Comparison of ENCODE assay signal across 36 cellular contexts in the genomic region with DNA sequence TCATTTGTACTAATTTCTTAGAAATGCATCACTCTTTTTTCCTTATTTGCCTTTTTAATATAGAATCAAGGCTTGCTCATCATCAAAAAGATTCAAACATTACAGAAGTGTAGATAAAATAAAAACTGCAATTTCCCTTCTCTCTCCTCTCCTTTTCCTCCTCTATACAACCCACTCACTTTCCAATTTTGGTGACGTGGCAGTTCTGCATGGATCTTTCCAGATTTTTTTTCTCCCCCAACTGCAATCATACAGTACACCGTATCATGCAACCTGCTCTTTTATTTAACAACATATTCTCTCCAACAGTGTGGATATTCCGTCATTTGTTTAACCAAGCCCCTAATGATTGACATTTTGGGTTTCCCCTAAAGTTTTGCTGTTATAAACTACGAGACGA.
"Had no signal": no experiment of that assay in that cellular context is flagged by ENCODE, and none has a peak within 500 bp of the region (broad histone marks: within the 10 kb centered on the region; RNA-seq: fewer than 3 reads in every experiment).

No MANE protein-coding gene starts in this region.

- H3K4me3 Mint-ChIP-seq: activated CD4-positive, alpha-beta memory T cell treated with anti-CD3 and anti-CD28 coated beads for 36 hours; activated CD4-positive, alpha-beta T cell treated with anti-CD3 and anti-CD28 coated beads for 36 hours; activated CD4-positive, alpha-beta T cell treated with anti-CD3 and anti-CD28 coated beads, Interleukin-2, amount 10 ng/mL, durations not matched to agents 24 days and 14 days; activated CD8-positive, alpha-beta memory T cell treated with anti-CD3 and anti-CD28 coated beads, Interleukin-2, amount 10 ng/mL, durations not matched to agents 7 days and 5 days; activated CD8-positive, alpha-beta T cell treated with anti-CD3 and anti-CD28 coated beads, Interleukin-2, amount 10 ng/mL, durations not matched to agents 7 days and 5 days; activated naive CD4-positive, alpha-beta T cell treated with anti-CD3 and anti-CD28 coated beads for 36 hours; activated naive CD4-positive, alpha-beta T cell treated with anti-CD3 and anti-CD28 coated beads, Interleukin-2, amount 50 U/mL, for 24 hours; activated naive CD8-positive, alpha-beta T cell treated with anti-CD3 and anti-CD28 coated beads for 36 hours; activated naive CD8-positive, alpha-beta T cell treated with anti-CD3 and anti-CD28 coated beads, Interleukin-2, amount 50 U/mL, for 24 hours; activated T-helper 1 cell treated with anti-CD3 and anti-CD28 coated beads, Interleukin-12 subunit alpha, Interleukin-12 subunit beta, Interleukin-2, Interleukin-4 antibody, amounts not matched to agents 30 ng/mL and 10 ng/mL and 1 ng/mL, durations not matched to agents 14 hours and 24 hours and 36 hours; brain; central memory CD8-positive, alpha-beta T cell; effector memory CD8-positive, alpha-beta T cell; T-helper 17 cell; T-helper 2 cell treated with Interferon-gamma antibody and Interleukin-4, amounts not matched to agents 5 μg/mL and 100 μg/mL, for 36 hours had no signal

- H3K27me3 Mint-ChIP-seq: brain had no signal

- DNase-seq: activated CD4-positive, alpha-beta memory T cell treated with anti-CD3 and anti-CD28 coated beads for 36 hours; activated CD4-positive, alpha-beta T cell treated with anti-CD3 and anti-CD28 coated beads for 36 hours; activated CD4-positive, alpha-beta T cell treated with anti-CD3 and anti-CD28 coated beads, Interleukin-2, amount 10 ng/mL, durations not matched to agents 24 days and 14 days; activated CD4-positive, CD25-positive, alpha-beta regulatory T cell; activated CD4-positive, CD25-positive, alpha-beta regulatory T cell treated with anti-CD3 and anti-CD28 coated beads, Interleukin-2, amount 50 U/mL, for 72 hours; activated CD8-positive, alpha-beta memory T cell treated with anti-CD3 and anti-CD28 coated beads, Interleukin-2, amount 10 ng/mL, durations not matched to agents 7 days and 5 days; activated CD8-positive, alpha-beta memory T cell treated with anti-CD3 and anti-CD28 coated beads, Interleukin-2, amount 50 U/mL, for 4 hours; activated CD8-positive, alpha-beta T cell treated with anti-CD3 and anti-CD28 coated beads, Interleukin-2, amount 10 ng/mL, durations not matched to agents 7 days and 5 days; activated effector memory CD4-positive, alpha-beta T cell treated with anti-CD3 and anti-CD28 coated beads, Interleukin-2, amount 50 U/mL, for 16 hours; activated naive CD4-positive, alpha-beta T cell treated with anti-CD3 and anti-CD28 coated beads for 36 hours; activated naive CD8-positive, alpha-beta T cell treated with anti-CD3 and anti-CD28 coated beads for 36 hours; activated naive CD8-positive, alpha-beta T cell treated with anti-CD3 and anti-CD28 coated beads, Interleukin-2, amount 50 U/mL, for 24 hours; activated T-cell treated with anti-CD3 and anti-CD28 coated beads, Interleukin-2, amount 50 U/mL, for 1 hour; activated T-cell treated with anti-CD3 and anti-CD28 coated beads, Interleukin-2, amount 50 U/mL, for 48 hours; adrenal gland; amygdala; cortex of kidney; dermis blood vessel endothelial cell; effector CD4-positive, alpha-beta T cell; effector memory CD8-positive, alpha-beta T cell; erythroblast; foreskin keratinocyte; gastrocnemius medialis; T-helper 1 cell; T-helper 17 cell; T1000 had no signal

- H3K4me1 Mint-ChIP-seq: activated CD4-positive, alpha-beta T cell treated with anti-CD3 and anti-CD28 coated beads for 36 hours; activated CD4-positive, alpha-beta T cell treated with anti-CD3 and anti-CD28 coated beads, Interleukin-2, amount 10 ng/mL, durations not matched to agents 24 days and 14 days; activated CD8-positive, alpha-beta memory T cell treated with anti-CD3 and anti-CD28 coated beads, Interleukin-2, amount 10 ng/mL, durations not matched to agents 7 days and 5 days; activated naive CD4-positive, alpha-beta T cell treated with anti-CD3 and anti-CD28 coated beads, Interleukin-2, amount 50 U/mL, for 24 hours; activated naive CD8-positive, alpha-beta T cell treated with anti-CD3 and anti-CD28 coated beads for 36 hours; activated naive CD8-positive, alpha-beta T cell treated with anti-CD3 and anti-CD28 coated beads, Interleukin-2, amount 50 U/mL, for 24 hours; brain; central memory CD8-positive, alpha-beta T cell; T-helper 17 cell had no signal

- ATAC-seq: activated CD4-positive, alpha-beta T cell treated with anti-CD3 and anti-CD28 coated beads for 36 hours; activated CD8-positive, alpha-beta memory T cell treated with anti-CD3 and anti-CD28 coated beads, Interleukin-2, amount 10 ng/mL, durations not matched to agents 7 days and 5 days; activated CD8-positive, alpha-beta T cell treated with anti-CD3 and anti-CD28 coated beads, Interleukin-2, amount 10 ng/mL, durations not matched to agents 7 days and 5 days; activated naive CD8-positive, alpha-beta T cell treated with anti-CD3 and anti-CD28 coated beads, Interleukin-2, amount 50 U/mL, for 24 hours; effector memory CD8-positive, alpha-beta T cell; foreskin keratinocyte; gastrocnemius medialis; T-helper 17 cell had no signal

- H3K27ac Mint-ChIP-seq: activated CD4-positive, alpha-beta memory T cell treated with anti-CD3 and anti-CD28 coated beads for 36 hours; activated CD4-positive, alpha-beta T cell treated with anti-CD3 and anti-CD28 coated beads for 36 hours; activated CD4-positive, alpha-beta T cell treated with anti-CD3 and anti-CD28 coated beads, Interleukin-2, amount 10 ng/mL, durations not matched to agents 24 days and 14 days; activated CD8-positive, alpha-beta memory T cell treated with anti-CD3 and anti-CD28 coated beads, Interleukin-2, amount 10 ng/mL, durations not matched to agents 7 days and 5 days; activated CD8-positive, alpha-beta T cell treated with anti-CD3 and anti-CD28 coated beads, Interleukin-2, amount 10 ng/mL, durations not matched to agents 7 days and 5 days; activated naive CD4-positive, alpha-beta T cell treated with anti-CD3 and anti-CD28 coated beads for 36 hours; activated naive CD4-positive, alpha-beta T cell treated with anti-CD3 and anti-CD28 coated beads, Interleukin-2, amount 50 U/mL, for 24 hours; activated naive CD8-positive, alpha-beta T cell treated with anti-CD3 and anti-CD28 coated beads for 36 hours; activated naive CD8-positive, alpha-beta T cell treated with anti-CD3 and anti-CD28 coated beads, Interleukin-2, amount 50 U/mL, for 24 hours; activated T-helper 1 cell treated with anti-CD3 and anti-CD28 coated beads, Interleukin-12 subunit alpha, Interleukin-12 subunit beta, Interleukin-2, Interleukin-4 antibody, amounts not matched to agents 30 ng/mL and 10 ng/mL and 1 ng/mL, durations not matched to agents 14 hours and 24 hours and 36 hours; activated T-helper 2 cell treated with anti-CD3 and anti-CD28 coated beads, Interferon-gamma antibody, Interleukin-2, Interleukin-4, amounts not matched to agents 10 μg/mL and 5 μg/mL and 100 μg/mL, durations not matched to agents 14 hours and 24 hours and 36 hours; brain; effector memory CD8-positive, alpha-beta T cell; T-helper 17 cell; T-helper 2 cell treated with Interferon-gamma antibody and Interleukin-4, amounts not matched to agents 5 μg/mL and 100 μg/mL, for 36 hours had no signal

- H3K27ac ChIP-seq: adrenal gland, ascending aorta, breast epithelium, cardiac muscle cell, esophagus muscularis mucosa, foreskin keratinocyte, gastrocnemius medialis had no signal

- H3K9me3 Mint-ChIP-seq: activated CD4-positive, alpha-beta memory T cell treated with anti-CD3 and anti-CD28 coated beads for 36 hours; activated CD4-positive, alpha-beta T cell treated with anti-CD3 and anti-CD28 coated beads, Interleukin-2, amount 10 ng/mL, durations not matched to agents 24 days and 14 days; activated naive CD4-positive, alpha-beta T cell treated with anti-CD3 and anti-CD28 coated beads for 36 hours; activated naive CD4-positive, alpha-beta T cell treated with anti-CD3 and anti-CD28 coated beads, Interleukin-2, amount 50 U/mL, for 24 hours; activated naive CD8-positive, alpha-beta T cell treated with anti-CD3 and anti-CD28 coated beads for 36 hours; activated naive CD8-positive, alpha-beta T cell treated with anti-CD3 and anti-CD28 coated beads, Interleukin-2, amount 50 U/mL, for 24 hours; activated T-helper 1 cell treated with anti-CD3 and anti-CD28 coated beads, Interleukin-12 subunit alpha, Interleukin-12 subunit beta, Interleukin-2, Interleukin-4 antibody, amounts not matched to agents 30 ng/mL and 10 ng/mL and 1 ng/mL, durations not matched to agents 14 hours and 24 hours and 36 hours; activated T-helper 2 cell treated with anti-CD3 and anti-CD28 coated beads, Interferon-gamma antibody, Interleukin-2, Interleukin-4, amounts not matched to agents 10 μg/mL and 5 μg/mL and 100 μg/mL, durations not matched to agents 14 hours and 24 hours and 36 hours; brain; T-helper 2 cell treated with Interferon-gamma antibody and Interleukin-4, amounts not matched to agents 5 μg/mL and 100 μg/mL, for 36 hours had no signal

- H3K4me1 ChIP-seq: ascending aorta, breast epithelium, esophagus muscularis mucosa, foreskin keratinocyte, gastrocnemius medialis had no signal

- H3K36me3 ChIP-seq: adrenal gland, ascending aorta, breast epithelium, cardiac muscle cell, esophagus muscularis mucosa, gastrocnemius medialis had no signal

- H3K27me3 ChIP-seq: adrenal gland, ascending aorta, cardiac muscle cell, esophagus muscularis mucosa, foreskin keratinocyte, gastrocnemius medialis had no signal

- H3K9me3 ChIP-seq: adrenal gland, ascending aorta, breast epithelium, esophagus muscularis mucosa, gastrocnemius medialis had no signal

- H3K36me3 Mint-ChIP-seq: activated CD4-positive, alpha-beta memory T cell treated with anti-CD3 and anti-CD28 coated beads for 36 hours; activated CD8-positive, alpha-beta memory T cell treated with anti-CD3 and anti-CD28 coated beads, Interleukin-2, amount 10 ng/mL, durations not matched to agents 7 days and 5 days; activated naive CD4-positive, alpha-beta T cell treated with anti-CD3 and anti-CD28 coated beads, Interleukin-2, amount 50 U/mL, for 24 hours; activated naive CD8-positive, alpha-beta T cell treated with anti-CD3 and anti-CD28 coated beads for 36 hours; brain had no signal

- H3K4me3 ChIP-seq: adrenal gland, ascending aorta, breast epithelium, cardiac muscle cell, esophagus muscularis mucosa, gastrocnemius medialis had no signal
